ENCODE assay signal across 28 cellular contexts in genomic region chr22:37207981-37208380, GRCh38. TPM values are rescaled to one million over a fixed set of nuclear protein-coding genes. Genes with fewer than 3 reads are reported as not detected.
DNase-seq lines count a peak whose midpoint lies in the region; ATAC-seq and TF ChIP-seq lines count a peak whose summit lies in the region.
"Had no signal": no experiment of that assay in that cellular context is flagged by ENCODE, and none has a peak within 500 bp of the region (broad histone marks: within the 10 kb centered on the region; RNA-seq: fewer than 3 reads in every experiment).

No MANE protein-coding gene starts in this region.

- peak; percentile 26 to 51 for ATAC-seq in activated T-cell treated with anti-CD3 and anti-CD28 coated beads, Interleukin-2, amount 50 U/mL, for 4 hours
- peak; percentile 96 to 99 for ATAC-seq in naive thymus-derived CD8-positive, alpha-beta T cell
- ATAC-seq in HG03521 (IDR thresholded peaks at IDR 0.05; ENCODE audit: unreplicated experiment), result no peak
- ATAC-seq: left ventricle myocardium superior, natural killer cell, upper lobe of right lung had no signal

- POLR2A ChIA-PET in naive thymus-derived CD8-positive, alpha-beta T cell (lab: Charles Lee), result interaction anchor here (0.9 to 31.6 kb wide), 5 partner anchors 8 to 432 kb away, joined by 3 to 1090 read pairs (median 28); partner anchors contain the start of genes CYTH4, IFT27 and RAC2

- peak overlapping the region; percentile 29; the same call in 1 of the 2 replicates for H3K9ac ChIP-seq in BLaER1

- intact Hi-C loops in testis (cut with DNase I; ENCODE audit: low total_unique reads), result no loop called here

- H3K4me1 ChIP-seq in BLaER1 (peaks cover 45% of the 10 kb centered on the region), testis (no peaks in the 10 kb centered on the region)
- H3K4me1 ChIP-seq: breast epithelium, upper lobe of right lung had no signal

- peak overlapping the region; percentile 88 to 98 (median 94) for H3K27ac Mint-ChIP-seq in naive thymus-derived CD8-positive, alpha-beta T cell
- H3K27ac Mint-ChIP-seq: natural killer cell; T-helper 1 cell treated with Interleukin-12 subunit alpha and Interleukin-12 subunit beta and Interleukin-4 antibody, amounts not matched to agents 30 μg/mL and 1 μg/mL, for 36 hours had no signal

- no peaks in the 10 kb centered on the region for H3K27me3 Mint-ChIP-seq in activated T-cell treated with anti-CD3 and anti-CD28 coated beads, Interleukin-2, amount 50 U/mL, for 4 hours (ENCODE audit: low read depth)
- no peaks in the 10 kb centered on the region for H3K27me3 Mint-ChIP-seq in naive thymus-derived CD8-positive, alpha-beta T cell
- H3K27me3 Mint-ChIP-seq: IgD-negative memory B cell had no signal

- H3K36me3 Mint-ChIP-seq in activated T-cell treated with anti-CD3 and anti-CD28 coated beads, Interleukin-2, amount 50 U/mL, for 4 hours (ENCODE audit: insufficient read depth), result no peaks in the 10 kb centered on the region
- peaks cover 0 to 4% (median 0%) of the 10 kb centered on the region in 3 donors for H3K36me3 Mint-ChIP-seq in naive thymus-derived CD8-positive, alpha-beta T cell
- H3K36me3 Mint-ChIP-seq: IgD-negative memory B cell, natural killer cell had no signal

- H3K4me3 Mint-ChIP-seq in activated T-cell treated with anti-CD3 and anti-CD28 coated beads, Interleukin-2, amount 50 U/mL, for 4 hours, result no peak overlapping the region
- peak overlapping the region; percentile 52 to 85 (median 70) for H3K4me3 Mint-ChIP-seq in naive thymus-derived CD8-positive, alpha-beta T cell
- H3K4me3 Mint-ChIP-seq: IgD-negative memory B cell; natural killer cell; T-helper 1 cell treated with Interleukin-12 subunit alpha and Interleukin-12 subunit beta and Interleukin-4 antibody, amounts not matched to agents 30 μg/mL and 1 μg/mL, for 36 hours had no signal

- DNase-seq in activated CD4-positive, CD25-positive, alpha-beta regulatory T cell treated with anti-CD3 and anti-CD28 coated beads, Interleukin-2, amount 50 U/mL, for 72 hours, result peak; percentile 30
- DNase-seq in activated CD4-positive, CD25-positive, alpha-beta regulatory T cell (lab: John Stamatoyannopoulos, UW), result no peak
- DNase-seq in activated T-cell treated with anti-CD3 and anti-CD28 coated beads, Interleukin-2, amount 50 U/mL, for 4 hours, result no peak
- DNase-seq in naive thymus-derived CD8-positive, alpha-beta T cell, result peak in 7 of 10 donors; percentile 37 to 78 (median 57)
- DNase-seq in medulla oblongata (ENCODE audit: extremely low spot score) (no peak), testis (no peak)
- DNase-seq: activated CD4-positive, alpha-beta T cell treated with anti-CD3 and anti-CD28 coated beads for 1 hour; DMS53; effector CD4-positive, alpha-beta T cell; left ventricle myocardium superior; midbrain; natural killer cell; retina had no signal

- H3K9me3 Mint-ChIP-seq in activated T-cell treated with anti-CD3 and anti-CD28 coated beads, Interleukin-2, amount 50 U/mL, for 4 hours, result no peaks in the 10 kb centered on the region
- H3K9me3 Mint-ChIP-seq in naive thymus-derived CD8-positive, alpha-beta T cell, result no peaks in the 10 kb centered on the region
- H3K9me3 Mint-ChIP-seq: IgD-negative memory B cell; natural killer cell; T-helper 1 cell treated with Interleukin-12 subunit alpha and Interleukin-12 subunit beta and Interleukin-4 antibody, amounts not matched to agents 30 μg/mL and 1 μg/mL, for 36 hours had no signal

- H3K36me3 ChIP-seq in BLaER1, result no peaks in the 10 kb centered on the region
- H3K36me3 ChIP-seq in testis (ENCODE audit: low read depth, missing control alignments), result no peaks in the 10 kb centered on the region
- H3K36me3 ChIP-seq: breast epithelium, ovary, upper lobe of right lung had no signal

- H3K4me1 Mint-ChIP-seq in activated T-cell treated with anti-CD3 and anti-CD28 coated beads, Interleukin-2, amount 50 U/mL, for 4 hours (ENCODE audit: low read depth), result peaks cover 19% of the 10 kb centered on the region
- peaks cover 34 to 95% (median 70%) of the 10 kb centered on the region in 4 donors for H3K4me1 Mint-ChIP-seq in naive thymus-derived CD8-positive, alpha-beta T cell

- 85 to 88% methylated on average over 7 of the region's 7 CpGs for WGBS in testis, 2 donors

- no peak for TF ChIP-seq CTCF in testis (IDR thresholded peaks at IDR 0.05)

- H4K20me1 ChIP-seq in BLaER1, result no peaks in the 10 kb centered on the region

- H3K27ac ChIP-seq in BLaER1 (0 out of 2 replicates have a peak overlapping the region, but pooled peaks have one; percentile 16), testis (no peak overlapping the region)
- H3K27ac ChIP-seq: 22Rv1, breast epithelium, ovary, skin epidermis, upper lobe of right lung had no signal

- no peak overlapping the region for H3K4me3 ChIP-seq in BLaER1
- H3K4me3 ChIP-seq in testis, result no peak overlapping the region
- H3K4me3 ChIP-seq: breast epithelium, ovary, skin epidermis, upper lobe of right lung had no signal

- no peak for TF ChIP-seq POLR2A in testis (IDR thresholded peaks at IDR 0.05)

- no peaks in the 10 kb centered on the region for H3K9me3 ChIP-seq in BLaER1
- no peaks in the 10 kb centered on the region for H3K9me3 ChIP-seq in testis
- H3K9me3 ChIP-seq: breast epithelium, ovary, upper lobe of right lung had no signal

- H3K4me2 ChIP-seq in BLaER1, result peak overlapping the region; percentile 70

- no peaks in the 10 kb centered on the region for H3K27me3 ChIP-seq in BLaER1
- H3K27me3 ChIP-seq in testis, result no peaks in the 10 kb centered on the region
- H3K27me3 ChIP-seq: breast epithelium, ovary had no signal

RNA-seq across cellular contexts. Expression of gene SSTR3, which starts 4.3 kb away (rescaled TPM):
- total RNA-seq in activated T-cell treated with anti-CD3 and anti-CD28 coated beads, Interleukin-2, amount 50 U/mL, for 4 hours, result 1 to 10 TPM; 1.7 to 2.3 (median 1.9) TPM
- total RNA-seq in naive thymus-derived CD8-positive, alpha-beta T cell, result 10 to 100 TPM; 13.5 to 13.7 TPM
- polyA plus RNA-seq in naive thymus-derived CD8-positive, alpha-beta T cell, result 1 to 10 TPM; 2.9 to 7.3 (median 4.2) TPM
- 10 to 100 TPM; 40.1 to 54.4 TPM for total RNA-seq in testis
- 26.8 TPM for polyA plus RNA-seq in testis (ENCODE audit: insufficient read depth, low read depth, low replicate concordance)
- total RNA-seq: breast epithelium, G401, glomerular endothelial cell, H4, left ventricle myocardium superior, NCI-H460, RPMI7951, SK-MEL-5, upper lobe of right lung had no signal

RNA-seq across cellular contexts. Expression of gene C1QTNF6, which starts 19.9 kb away (rescaled TPM):
- 1 to 10 TPM in 2 of 3 donors, under 1 TPM in 1; 0.96 to 2.4 (median 1.2) TPM for total RNA-seq in activated T-cell treated with anti-CD3 and anti-CD28 coated beads, Interleukin-2, amount 50 U/mL, for 4 hours
- 10 to 100 TPM; 24.6 to 25.7 TPM for total RNA-seq in naive thymus-derived CD8-positive, alpha-beta T cell
- polyA plus RNA-seq in naive thymus-derived CD8-positive, alpha-beta T cell, result 1 to 10 TPM in 2 of 3 donors, under 1 TPM in 1; 0.68 to 4.0 (median 1.7) TPM
- total RNA-seq in testis, result 10 to 100 TPM; 12.6 to 14.8 TPM
- 15.0 TPM for polyA plus RNA-seq in testis (ENCODE audit: insufficient read depth, low read depth, low replicate concordance)

RNA-seq across cellular contexts. Expression of gene RAC2, which starts 36.1 kb away (rescaled TPM):
- 100 to 1,000 TPM; 388 to 432 (median 395) TPM for total RNA-seq in activated T-cell treated with anti-CD3 and anti-CD28 coated beads, Interleukin-2, amount 50 U/mL, for 4 hours
- total RNA-seq in naive thymus-derived CD8-positive, alpha-beta T cell, result 100 to 1,000 TPM; 295 to 297 TPM
- 1,000 to 10,000 TPM in 2 of 3 donors, 100 to 1,000 TPM in 1; 740 to 1,115 (median 1,110) TPM for polyA plus RNA-seq in naive thymus-derived CD8-positive, alpha-beta T cell
- 10 to 100 TPM in 1 of 2 donors, 1 to 10 TPM in 1; 1.2 to 10.7 TPM for total RNA-seq in testis
- 15.5 TPM for polyA plus RNA-seq in testis (ENCODE audit: insufficient read depth, low read depth, low replicate concordance)
- total RNA-seq: G401, SK-MEL-5 had no signal

RNA-seq across cellular contexts. Expression of gene IL2RB, which starts 58.3 kb away (rescaled TPM):
- 100 to 1,000 TPM; 178 to 212 (median 206) TPM for total RNA-seq in activated T-cell treated with anti-CD3 and anti-CD28 coated beads, Interleukin-2, amount 50 U/mL, for 4 hours
- total RNA-seq in naive thymus-derived CD8-positive, alpha-beta T cell, result 10 to 100 TPM; 31.1 to 34.2 TPM
- 100 to 1,000 TPM in 1 of 3 donors, 10 to 100 TPM in 2; 74.9 to 113 (median 81.1) TPM for polyA plus RNA-seq in naive thymus-derived CD8-positive, alpha-beta T cell
- 1 to 10 TPM in 1 of 2 donors, under 1 TPM in 1; 0.74 to 1.5 TPM for total RNA-seq in testis
- 2.9 TPM for polyA plus RNA-seq in testis (ENCODE audit: insufficient read depth, low read depth, low replicate concordance)
- total RNA-seq: G401, NCI-H460, RPMI7951, SK-MEL-5 had no signal

Comparison
In these comparisons a context has a peak if more than half of its experiments do, and no peak if none do; other contexts are left out.
1. DNase-seq: peak in activated CD4-positive, CD25-positive, alpha-beta regulatory T cell treated with anti-CD3 and anti-CD28 coated beads, Interleukin-2, amount 50 U/mL, for 72 hours (single experiment) and naive thymus-derived CD8-positive, alpha-beta T cell (7 of 10); none in activated CD4-positive, CD25-positive, alpha-beta regulatory T cell (0 of 4), activated T-cell treated with anti-CD3 and anti-CD28 coated beads, Interleukin-2, amount 50 U/mL, for 4 hours (single experiment), medulla oblongata (single experiment) and testis (single experiment).
2. RNA of gene SSTR3, which starts 4.3 kb away (total RNA-seq): 40.1 to 54.4 TPM in testis and 13.5 to 13.7 TPM in naive thymus-derived CD8-positive, alpha-beta T cell; 1.7 to 2.3 TPM in activated T-cell treated with anti-CD3 and anti-CD28 coated beads, Interleukin-2, amount 50 U/mL, for 4 hours; every median in the first group is over 4 times any median in the second.
3. RNA of gene C1QTNF6, which starts 19.9 kb away (total RNA-seq): 24.6 to 25.7 TPM in naive thymus-derived CD8-positive, alpha-beta T cell and 12.6 to 14.8 TPM in testis; 0.96 to 2.4 TPM in activated T-cell treated with anti-CD3 and anti-CD28 coated beads, Interleukin-2, amount 50 U/mL, for 4 hours; every median in the first group is over 4 times any median in the second.
4. RNA of gene RAC2, which starts 36.1 kb away (total RNA-seq): 388 to 432 TPM in activated T-cell treated with anti-CD3 and anti-CD28 coated beads, Interleukin-2, amount 50 U/mL, for 4 hours and 295 to 297 TPM in naive thymus-derived CD8-positive, alpha-beta T cell; 1.2 to 10.7 TPM in testis; every median in the first group is over 10 times any median in the second.